In the genomic region with DNA sequence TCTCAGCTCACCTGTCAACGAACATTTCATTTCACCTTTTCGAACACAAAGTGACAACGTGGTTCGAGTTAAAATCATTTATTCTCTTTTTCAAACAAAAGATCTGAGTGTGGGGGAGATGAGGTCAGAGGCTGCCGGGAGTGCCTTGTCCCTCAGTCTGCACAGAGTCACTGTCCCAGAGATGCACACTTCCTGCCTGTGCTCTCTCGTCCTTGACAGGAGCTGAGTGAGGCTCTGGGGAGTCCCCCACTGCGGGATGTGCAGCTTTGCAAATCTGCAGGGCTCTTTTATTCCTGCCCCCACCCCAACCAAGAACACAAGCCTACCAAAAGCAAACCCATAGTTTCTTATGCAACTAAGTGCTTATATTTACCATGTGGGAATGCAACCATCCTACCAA, we compare ENCODE assay signal across 14 cellular contexts.
A peak's percentile ranks its signal among the peaks of the same experiment; 100 is the strongest.
DNase-seq lines count a peak whose midpoint lies in the region; ATAC-seq and TF ChIP-seq lines count a peak whose summit lies in the region.
"Had no signal": no experiment of that assay in that cellular context is flagged by ENCODE, and none has a peak within 500 bp of the region (broad histone marks: within the 10 kb centered on the region; RNA-seq: fewer than 3 reads in every experiment).

No MANE protein-coding gene starts in this region.

- 22% methylated on average over 7 of the region's 7 CpGs for WGBS in SK-N-SH (ENCODE audit: low lambda C conversion rate)

- no peaks in the 10 kb centered on the region for H4K20me1 ChIP-seq in SK-N-SH (ENCODE audit: insufficient read depth)

- H3K9me2 ChIP-seq in SK-N-SH = no peaks in the 10 kb centered on the region

- H3K27ac Mint-ChIP-seq in activated B cell treated with CpG ODN at 0.5 μM for 24 hours = no peak overlapping the region
- H3K27ac Mint-ChIP-seq: CD4-positive, alpha-beta T cell had no signal

- no peak for TF ChIP-seq EP300 in SK-N-SH (IDR thresholded peaks at IDR 0.05; ENCODE audit: borderline replicate concordance in 1 of 2, low read depth in 1 of 2, low read length in 1 of 2)

- H2AFZ ChIP-seq in SK-N-SH (ENCODE audit: low read depth) = no peak overlapping the region

- H3K4me2 ChIP-seq in SK-N-SH = no peak overlapping the region

- no peak overlapping the region for H3K4me3 Mint-ChIP-seq in activated B cell treated with CpG ODN at 0.5 μM for 24 hours
- H3K4me3 Mint-ChIP-seq: brain; CD4-positive, alpha-beta T cell had no signal

- no peak overlapping the region for H3K27ac ChIP-seq in SK-N-SH (ENCODE audit: low read depth in 2 of 2, low read length in 1 of 2)
- H3K27ac ChIP-seq: transverse colon had no signal

- intact Hi-C loops in activated B cell treated with CpG ODN at 0.5 μM for 24 hours (cut with micrococcal nuclease) = no loop called here

- H3K36me3 Mint-ChIP-seq in activated B cell treated with CpG ODN at 0.5 μM for 24 hours (ENCODE audit: low read depth) = no peaks in the 10 kb centered on the region

- no peaks in the 10 kb centered on the region for H3K27me3 ChIP-seq in SK-N-SH (ENCODE audit: insufficient read depth)
- H3K27me3 ChIP-seq: transverse colon had no signal

- peaks cover 21% of the 10 kb centered on the region for H3K4me1 Mint-ChIP-seq in activated B cell treated with CpG ODN at 0.5 μM for 24 hours

- H3K79me2 ChIP-seq in SK-N-SH (ENCODE audit: insufficient read depth) = no peaks in the 10 kb centered on the region

- no peaks in the 10 kb centered on the region for H3K27me3 Mint-ChIP-seq in activated B cell treated with CpG ODN at 0.5 μM for 24 hours
- H3K27me3 Mint-ChIP-seq: CD4-positive, alpha-beta T cell had no signal

- POLR2A ChIA-PET in activated B cell treated with CpG ODN at 0.5 μM for 24 hours (lab: Charles Lee) = interaction anchor here (1.0 kb wide), 1 partner anchor 16 kb away, joined by 3 read pairs; no protein-coding TSS in a partner anchor
- POLR2A ChIA-PET in SK-N-SH (lab: Yijun Ruan, JAX) = no interaction called here

- DNase-seq in activated B cell treated with CpG ODN at 0.5 μM for 24 hours (no peak), RKO (ENCODE audit: low spot score) (no peak), SK-N-SH (no peak), NCI-H2029 treated with DMSO at 0.1 percent for 48 hours (lab: John Stamatoyannopoulos, UW) (no peak)
- DNase-seq in activated CD4-positive, CD25-positive, alpha-beta regulatory T cell treated with anti-CD3 and anti-CD28 coated beads, Interleukin-2, amount 50 U/mL, for 72 hours = no peak
- DNase-seq: CD4-positive, alpha-beta T cell; kidney glomerular epithelial cell; NCI-H526; T-helper 1 cell; transverse colon had no signal

- no peak for TF ChIP-seq CTCF in activated B cell treated with CpG ODN at 0.5 μM for 24 hours (IDR thresholded peaks at IDR 0.05)
- TF ChIP-seq CTCF in SK-N-SH (IDR thresholded peaks at IDR 0.05) = no peak

- no peaks in the 10 kb centered on the region for H3K9me3 ChIP-seq in SK-N-SH
- H3K9me3 ChIP-seq: transverse colon had no signal

- H3F3A ChIP-seq in SK-N-SH (replicated peaks; ENCODE audit: insufficient read depth) = no peaks in the 10 kb centered on the region

- no peaks in the 10 kb centered on the region for H3K36me3 ChIP-seq in SK-N-SH (replicated peaks in 1 of 2; ENCODE audit: control insufficient read depth in 1 of 2, insufficient read depth in 2 of 2, low read length in 1 of 2)
- H3K36me3 ChIP-seq: transverse colon had no signal

- H3K4me1 ChIP-seq in SK-N-SH (ENCODE audit: control insufficient read depth in 1 of 2, insufficient read depth in 2 of 2, low read depth in 1 of 2, low read length in 1 of 2) = peaks cover 0 to 5% of the 10 kb centered on the region in 2 experiments; a peak in 1 of 4 replicates
- H3K4me1 ChIP-seq: transverse colon had no signal

- no peak overlapping the region for H3K4me3 ChIP-seq in SK-N-SH (ENCODE audit: low read depth in 2 of 2, low read length in 1 of 2)
- H3K4me3 ChIP-seq: transverse colon had no signal

- CTCF ChIA-PET in activated B cell treated with CpG ODN at 0.5 μM for 24 hours (lab: Charles Lee) (no interaction called here), SK-N-SH (lab: Yijun Ruan, JAX) (interaction anchor here (0.5 to 1.2 kb wide), 4 partner anchors 8 to 30 kb away, joined by 3 to 4 read pairs (median 4); no protein-coding TSS in a partner anchor)

- no peak overlapping the region for H3K9ac ChIP-seq in SK-N-SH

- H3K9me3 Mint-ChIP-seq in activated B cell treated with CpG ODN at 0.5 μM for 24 hours = peaks cover 3% of the 10 kb centered on the region

- ATAC-seq in GM18511 (IDR thresholded peaks at IDR 0.05; ENCODE audit: unreplicated experiment) (peak; percentile 100), GM21390 (IDR thresholded peaks at IDR 0.05; ENCODE audit: unreplicated experiment) (peak; percentile 98), HG03045 (IDR thresholded peaks at IDR 0.05; ENCODE audit: unreplicated experiment) (peak; percentile 83), activated B cell treated with CpG ODN at 0.5 μM for 24 hours (ENCODE audit: low read depth) (peak; percentile 71)

- TF ChIP-seq RAD21 in SK-N-SH (IDR thresholded peaks at IDR 0.05; ENCODE audit: low read length) = no peak

TF ChIP-seq in SK-N-SH, 30 proteins besides CTCF, POLR2A, EP300 and RAD21 (continues in another document):
- TF ChIP-seq YY1 (IDR thresholded peaks at IDR 0.05; ENCODE audit: low read depth) (no peak), EZH2phosphoT487 (IDR thresholded peaks at IDR 0.05; ENCODE audit: borderline replicate concordance, low read depth) (no peak), FOSL2 (IDR thresholded peaks at IDR 0.05; ENCODE audit: borderline replicate concordance, low read depth) (no peak), ZBTB33 (IDR thresholded peaks at IDR 0.05; ENCODE audit: borderline replicate concordance, low read depth) (no peak), RXRA (IDR thresholded peaks at IDR 0.05; ENCODE audit: borderline replicate concordance, low read depth) (no peak), POLR2AphosphoS5 (IDR thresholded peaks at IDR 0.05; ENCODE audit: low read depth, low read length) (no peak), MXI1 (IDR thresholded peaks at IDR 0.05; ENCODE audit: low read depth, low read length) (no peak), FOXJ3 (CRISPR knock-in tag; IDR thresholded peaks at IDR 0.05) (no peak), ELF1 (IDR thresholded peaks at IDR 0.05) (no peak), RFX5 (IDR thresholded peaks at IDR 0.05; ENCODE audit: low read length) (no peak), GATA2 (CRISPR knock-in tag; IDR thresholded peaks at IDR 0.05) (no peak), CHD2 (IDR thresholded peaks at IDR 0.05; ENCODE audit: low read length, partially characterized antibody) (no peak), FOXM1 (IDR thresholded peaks at IDR 0.05; ENCODE audit: low read depth) (no peak), RCOR1 (IDR thresholded peaks at IDR 0.05; ENCODE audit: low read length) (no peak), TCF12 (IDR thresholded peaks at IDR 0.05) (no peak)
- TF ChIP-seq, protein P1, sequence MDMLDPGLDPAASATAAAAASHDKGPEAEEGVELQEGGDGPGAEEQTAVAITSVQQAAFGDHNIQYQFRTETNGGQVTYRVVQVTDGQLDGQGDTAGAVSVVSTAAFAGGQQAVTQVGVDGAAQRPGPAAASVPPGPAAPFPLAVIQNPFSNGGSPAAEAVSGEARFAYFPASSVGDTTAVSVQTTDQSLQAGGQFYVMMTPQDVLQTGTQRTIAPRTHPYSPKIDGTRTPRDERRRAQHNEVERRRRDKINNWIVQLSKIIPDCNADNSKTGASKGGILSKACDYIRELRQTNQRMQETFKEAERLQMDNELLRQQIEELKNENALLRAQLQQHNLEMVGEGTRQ (IDR thresholded peaks at IDR 0.05; ENCODE audit: borderline replicate concordance, low read depth, low read length) = no peak
- TF ChIP-seq, protein P2, sequence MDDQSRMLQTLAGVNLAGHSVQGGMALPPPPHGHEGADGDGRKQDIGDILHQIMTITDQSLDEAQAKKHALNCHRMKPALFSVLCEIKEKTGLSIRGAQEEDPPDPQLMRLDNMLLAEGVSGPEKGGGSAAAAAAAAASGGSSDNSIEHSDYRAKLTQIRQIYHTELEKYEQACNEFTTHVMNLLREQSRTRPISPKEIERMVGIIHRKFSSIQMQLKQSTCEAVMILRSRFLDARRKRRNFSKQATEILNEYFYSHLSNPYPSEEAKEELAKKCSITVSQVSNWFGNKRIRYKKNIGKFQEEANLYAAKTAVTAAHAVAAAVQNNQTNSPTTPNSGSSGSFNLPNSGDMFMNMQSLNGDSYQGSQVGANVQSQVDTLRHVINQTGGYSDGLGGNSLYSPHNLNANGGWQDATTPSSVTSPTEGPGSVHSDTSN (IDR thresholded peaks at IDR 0.05) = no peak
